8 cellular contexts compared by ENCODE assay signal in the genomic region with DNA sequence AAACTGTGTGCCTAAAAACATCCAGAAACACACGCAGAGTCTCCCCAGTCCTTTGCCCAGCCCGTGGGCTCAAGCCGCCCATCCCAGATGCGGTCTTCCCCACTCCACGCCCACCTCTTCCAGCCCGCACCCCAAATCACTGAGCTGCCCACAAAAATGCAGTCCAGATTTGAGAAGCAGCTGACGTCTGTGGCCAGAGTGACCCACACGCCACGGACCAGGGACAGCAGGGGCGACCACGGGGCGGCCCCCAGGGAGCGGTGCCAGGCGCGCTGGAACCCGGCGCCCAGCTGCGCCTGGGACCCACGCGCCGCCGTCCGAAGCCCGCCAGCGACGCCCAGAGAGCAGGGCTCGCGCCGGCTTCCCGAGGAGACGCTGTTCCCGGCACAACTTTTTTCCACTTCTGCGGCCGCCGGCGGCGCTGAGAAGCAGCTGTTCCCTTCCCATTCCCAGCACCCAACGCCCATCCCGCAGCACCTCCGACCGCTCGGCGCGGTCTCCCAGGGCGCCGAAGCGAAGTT. TPM values are rescaled to one million over a fixed set of nuclear protein-coding genes. Genes with fewer than 3 reads are reported as not detected.
DNase-seq lines count a peak whose midpoint lies in the region; ATAC-seq and TF ChIP-seq lines count a peak whose summit lies in the region.

No MANE protein-coding gene starts in this region.

- peaks cover 41% of the 10 kb centered on the region for H3K27me3 Mint-ChIP-seq in activated T-helper 1 cell treated with anti-CD3 and anti-CD28 coated beads, Interleukin-12 subunit alpha, Interleukin-12 subunit beta, Interleukin-2, Interleukin-4 antibody, amounts not matched to agents 30 ng/mL and 10 ng/mL and 1 ng/mL, durations not matched to agents 14 hours and 24 hours and 36 hours (ENCODE audit: insufficient read depth)

- H3K9ac ChIP-seq in HUES64 (ENCODE audit: low read depth, low read length): peak overlapping the region; percentile 75

- H3K36me3 Mint-ChIP-seq in activated T-helper 1 cell treated with anti-CD3 and anti-CD28 coated beads, Interleukin-12 subunit alpha, Interleukin-12 subunit beta, Interleukin-2, Interleukin-4 antibody, amounts not matched to agents 30 ng/mL and 10 ng/mL and 1 ng/mL, durations not matched to agents 14 hours and 24 hours and 36 hours (ENCODE audit: low read depth): no peaks in the 10 kb centered on the region

- no peaks in the 10 kb centered on the region for H3K9me3 Mint-ChIP-seq in activated T-helper 1 cell treated with anti-CD3 and anti-CD28 coated beads, Interleukin-12 subunit alpha, Interleukin-12 subunit beta, Interleukin-2, Interleukin-4 antibody, amounts not matched to agents 30 ng/mL and 10 ng/mL and 1 ng/mL, durations not matched to agents 14 hours and 24 hours and 36 hours

- peaks cover 16% of the 10 kb centered on the region for H3K27me3 ChIP-seq in DOHH2 (ENCODE audit: control insufficient read depth, low read length)
- H3K27me3 ChIP-seq in HUES64 (ENCODE audit: insufficient read depth, low read length): no peaks in the 10 kb centered on the region

- H3K4me3 ChIP-seq in DOHH2 (ENCODE audit: low read length): peak overlapping the region; percentile 73
- peak overlapping the region; percentile 89 for H3K4me3 ChIP-seq in HUES64 (ENCODE audit: low read length)

- H3K9me3 ChIP-seq in DOHH2 (ENCODE audit: control insufficient read depth, insufficient read depth, low read length): no peaks in the 10 kb centered on the region
- no peaks in the 10 kb centered on the region for H3K9me3 ChIP-seq in HUES64 (ENCODE audit: insufficient read depth, low read depth, low read length)

- H3K9me2 ChIP-seq in DOHH2 (replicated peaks; ENCODE audit: control insufficient read depth, low read length): no peaks in the 10 kb centered on the region

- no peak overlapping the region for H3K27ac Mint-ChIP-seq in activated T-helper 1 cell treated with anti-CD3 and anti-CD28 coated beads, Interleukin-12 subunit alpha, Interleukin-12 subunit beta, Interleukin-2, Interleukin-4 antibody, amounts not matched to agents 30 ng/mL and 10 ng/mL and 1 ng/mL, durations not matched to agents 14 hours and 24 hours and 36 hours

- TF ChIP-seq CTCF in DOHH2 (IDR thresholded peaks at IDR 0.05; ENCODE audit: low read depth, low read length, poor library complexity, severe bottlenecking): peak; percentile 25

- no peaks in the 10 kb centered on the region for H3K36me3 ChIP-seq in DOHH2 (ENCODE audit: control insufficient read depth, low read length)
- H3K36me3 ChIP-seq in HUES64 (ENCODE audit: insufficient read depth, low read length): peaks cover 13% of the 10 kb centered on the region; the same call in 1 of the 2 replicates

- peaks cover 16% of the 10 kb centered on the region for H3K4me1 ChIP-seq in DOHH2 (ENCODE audit: control insufficient read depth, low read length)
- peaks cover 26% of the 10 kb centered on the region for H3K4me1 ChIP-seq in HUES64 (ENCODE audit: insufficient read depth, low read length)

- no peaks in the 10 kb centered on the region for H3F3A ChIP-seq in DOHH2 (ENCODE audit: control insufficient read depth, insufficient read depth)

- H3K27ac ChIP-seq in DOHH2 (ENCODE audit: low read depth, low read length): no peak overlapping the region
- H3K27ac ChIP-seq in HUES64 (ENCODE audit: low read depth, low read length): peak overlapping the region; percentile 85; the same call in 1 of the 2 replicates

- H3K79me2 ChIP-seq in DOHH2 (ENCODE audit: control insufficient read depth, low read length): no peaks in the 10 kb centered on the region

- peak overlapping the region; percentile 68 for H3K4me2 ChIP-seq in DOHH2 (ENCODE audit: low read length)

- DNase-seq in activated T-helper 1 cell treated with anti-CD3 and anti-CD28 coated beads, Interleukin-12 subunit alpha, Interleukin-12 subunit beta, Interleukin-2, Interleukin-4 antibody, amounts not matched to agents 30 ng/mL and 10 ng/mL and 1 ng/mL, durations not matched to agents 14 hours and 24 hours and 36 hours (ENCODE audit: low spot score): no peak
- DNase-seq in head of caudate nucleus (peak; percentile 26 to 89 (median 74)), occipital lobe (lab: John Stamatoyannopoulos, UW) (peak; percentile 67), pons (ENCODE audit: low spot score) (no peak)

- ATAC-seq in GM21515 (IDR thresholded peaks at IDR 0.05; ENCODE audit: unreplicated experiment): peak; percentile 28
- ATAC-seq in HG03469 (IDR thresholded peaks at IDR 0.05; ENCODE audit: unreplicated experiment): no peak

- no peaks in the 10 kb centered on the region for H4K20me1 ChIP-seq in DOHH2 (ENCODE audit: control insufficient read depth, insufficient read depth, low read depth, low read length)

- peak overlapping the region; percentile 81 for H3K4me3 Mint-ChIP-seq in activated T-helper 1 cell treated with anti-CD3 and anti-CD28 coated beads, Interleukin-12 subunit alpha, Interleukin-12 subunit beta, Interleukin-2, Interleukin-4 antibody, amounts not matched to agents 30 ng/mL and 10 ng/mL and 1 ng/mL, durations not matched to agents 14 hours and 24 hours and 36 hours

- peaks cover 16% of the 10 kb centered on the region for H3K4me1 Mint-ChIP-seq in activated T-helper 1 cell treated with anti-CD3 and anti-CD28 coated beads, Interleukin-12 subunit alpha, Interleukin-12 subunit beta, Interleukin-2, Interleukin-4 antibody, amounts not matched to agents 30 ng/mL and 10 ng/mL and 1 ng/mL, durations not matched to agents 14 hours and 24 hours and 36 hours (ENCODE audit: low read depth)

- under 1% methylated on average over 47 of the region's 47 CpGs for WGBS in HUES64

- intact Hi-C loops in activated T-helper 1 cell treated with anti-CD3 and anti-CD28 coated beads, Interleukin-12 subunit alpha, Interleukin-12 subunit beta, Interleukin-2, Interleukin-4 antibody, amounts not matched to agents 30 ng/mL and 10 ng/mL and 1 ng/mL, durations not matched to agents 14 hours and 24 hours and 36 hours (cut with micrococcal nuclease): loop anchor here (5.0 kb wide), 1 partner anchor 239 kb away; no protein-coding TSS in a partner anchor
- intact Hi-C loops in head of caudate nucleus (cut with DNase I): loop anchor here (10.0 kb wide), 2 partner anchors 113 to 337 kb away; a partner anchor contains a TSS

RNA-seq across cellular contexts. Expression of a gene that starts 0.7 kb away (rescaled TPM):
- 22.9 TPM for polyA plus RNA-seq in HUES64 (2013, experiment 1 of 2)
- polyA plus RNA-seq in HUES64 (2013, experiment 2 of 2): 22.4 TPM
- total RNA-seq in activated T-helper 1 cell treated with anti-CD3 and anti-CD28 coated beads, Interleukin-12 subunit alpha, Interleukin-12 subunit beta, Interleukin-2, Interleukin-4 antibody, amounts not matched to agents 30 ng/mL and 10 ng/mL and 1 ng/mL, durations not matched to agents 14 hours and 24 hours and 36 hours: 0.08 and 0.47 TPM in 2 replicates
- 20.4 TPM for total RNA-seq in occipital lobe

Comparison
In these comparisons a context has a peak if more than half of its experiments do, and no peak if none do; other contexts are left out.
1. DNase-seq: peak in head of caudate nucleus (42 of 42) and occipital lobe (single experiment); none in activated T-helper 1 cell treated with anti-CD3 and anti-CD28 coated beads, Interleukin-12 subunit alpha, Interleukin-12 subunit beta, Interleukin-2, Interleukin-4 antibody, amounts not matched to agents 30 ng/mL and 10 ng/mL and 1 ng/mL, durations not matched to agents 14 hours and 24 hours and 36 hours (single experiment) and pons (single experiment).
2. RNA of a gene that starts 0.7 kb away (total RNA-seq): 20.4 TPM in occipital lobe (single experiment); 0.08 to 0.47 TPM in activated T-helper 1 cell treated with anti-CD3 and anti-CD28 coated beads, Interleukin-12 subunit alpha, Interleukin-12 subunit beta, Interleukin-2, Interleukin-4 antibody, amounts not matched to agents 30 ng/mL and 10 ng/mL and 1 ng/mL, durations not matched to agents 14 hours and 24 hours and 36 hours; every median in the first group is over 10 times any median in the second.